16 cellular contexts compared by ENCODE assay signal in genomic region chr2:147171961-147172360, GRCh38.
"Had no signal": no experiment of that assay in that cellular context is flagged by ENCODE, and none has a peak within 500 bp of the region (broad histone marks: within the 10 kb centered on the region; RNA-seq: fewer than 3 reads in every experiment).

No MANE protein-coding gene starts in this region.

- H3K36me3 ChIP-seq: lower lobe of right lung, upper lobe of left lung had no signal

- H3K4me3 Mint-ChIP-seq: activated B cell treated with CpG ODN at 0.5 μM for 24 hours; activated CD4-positive, alpha-beta memory T cell treated with anti-CD3 and anti-CD28 coated beads, Interleukin-2, amount 10 ng/mL, durations not matched to agents 7 days and 5 days; activated naive CD8-positive, alpha-beta T cell treated with anti-CD3 and anti-CD28 coated beads, Interleukin-2, amount 10 ng/mL, durations not matched to agents 7 days and 5 days; stimulated activated naive CD8-positive, alpha-beta T cell treated with anti-CD3 and anti-CD28 coated beads, Interleukin-15, amount 100 ng/mL, for 72 hours; T-cell had no signal

- H3K4me1 Mint-ChIP-seq: activated B cell treated with CpG ODN at 0.5 μM for 24 hours; activated naive CD8-positive, alpha-beta T cell treated with anti-CD3 and anti-CD28 coated beads, Interleukin-2, amount 10 ng/mL, durations not matched to agents 7 days and 5 days; stimulated activated naive CD8-positive, alpha-beta T cell treated with anti-CD3 and anti-CD28 coated beads, Interleukin-15, amount 100 ng/mL, for 72 hours; T-cell had no signal

- H3K9me3 Mint-ChIP-seq: activated B cell treated with CpG ODN at 0.5 μM for 24 hours; activated CD4-positive, alpha-beta memory T cell treated with anti-CD3 and anti-CD28 coated beads, Interleukin-2, amount 10 ng/mL, durations not matched to agents 7 days and 5 days; activated naive CD8-positive, alpha-beta T cell treated with anti-CD3 and anti-CD28 coated beads, Interleukin-2, amount 10 ng/mL, durations not matched to agents 7 days and 5 days; activated T-helper 2 cell treated with anti-CD3 and anti-CD28 coated beads, Interferon-gamma antibody, Interleukin-2, Interleukin-4, amounts not matched to agents 10 μg/mL and 5 μg/mL and 100 μg/mL, durations not matched to agents 14 hours and 24 hours and 36 hours had no signal

- ATAC-seq: esophagus mucosa; lower lobe of right lung; stimulated activated naive CD8-positive, alpha-beta T cell treated with anti-CD3 and anti-CD28 coated beads, Interleukin-15, amount 100 ng/mL, for 72 hours; T-cell had no signal

- H3K27me3 Mint-ChIP-seq: activated B cell treated with CpG ODN at 0.5 μM for 24 hours; activated CD4-positive, alpha-beta memory T cell treated with anti-CD3 and anti-CD28 coated beads, Interleukin-2, amount 10 ng/mL, durations not matched to agents 7 days and 5 days; stimulated activated naive CD8-positive, alpha-beta T cell treated with anti-CD3 and anti-CD28 coated beads, Interleukin-15, amount 100 ng/mL, for 72 hours had no signal

- H3K27me3 ChIP-seq: testis, upper lobe of left lung had no signal

- H3K27ac ChIP-seq: coronary artery, lower lobe of right lung, testis, upper lobe of left lung had no signal

- H3K9me3 ChIP-seq: lower lobe of right lung, testis, upper lobe of left lung had no signal

- FAIRE-seq: frontal cortex had no signal

- H3K36me3 Mint-ChIP-seq: activated naive CD8-positive, alpha-beta T cell treated with anti-CD3 and anti-CD28 coated beads, Interleukin-2, amount 10 ng/mL, durations not matched to agents 7 days and 5 days; T-cell had no signal

- H3K27ac Mint-ChIP-seq: activated B cell treated with CpG ODN at 0.5 μM for 24 hours; activated CD4-positive, alpha-beta memory T cell treated with anti-CD3 and anti-CD28 coated beads, Interleukin-2, amount 10 ng/mL, durations not matched to agents 7 days and 5 days; activated naive CD8-positive, alpha-beta T cell treated with anti-CD3 and anti-CD28 coated beads, Interleukin-2, amount 10 ng/mL, durations not matched to agents 7 days and 5 days; activated T-helper 2 cell treated with anti-CD3 and anti-CD28 coated beads, Interferon-gamma antibody, Interleukin-2, Interleukin-4, amounts not matched to agents 10 μg/mL and 5 μg/mL and 100 μg/mL, durations not matched to agents 14 hours and 24 hours and 36 hours; stimulated activated naive CD8-positive, alpha-beta T cell treated with anti-CD3 and anti-CD28 coated beads, Interleukin-15, amount 100 ng/mL, for 72 hours; T-cell had no signal

- DNase-seq: activated B cell treated with CpG ODN at 0.5 μM for 24 hours; activated CD4-positive, alpha-beta memory T cell treated with anti-CD3 and anti-CD28 coated beads, Interleukin-2, amount 10 ng/mL, durations not matched to agents 7 days and 5 days; activated CD4-positive, alpha-beta T cell treated with anti-CD3 and anti-CD28 coated beads for 48 hours; activated naive CD4-positive, alpha-beta T cell treated with Interleukin-2 at 50 U/mL for 16 hours; activated naive CD8-positive, alpha-beta T cell treated with anti-CD3 and anti-CD28 coated beads, Interleukin-2, amount 10 ng/mL, durations not matched to agents 7 days and 5 days; activated T-cell treated with anti-CD3 and anti-CD28 coated beads, Interleukin-2, amount 50 U/mL, for 1 hour; lower lobe of right lung; occipital lobe; stimulated activated naive CD8-positive, alpha-beta T cell treated with anti-CD3 and anti-CD28 coated beads, Interleukin-15, amount 100 ng/mL, for 72 hours; T-cell; testis; upper lobe of left lung had no signal

- H3K4me3 ChIP-seq: coronary artery, lower lobe of right lung, testis, upper lobe of left lung had no signal

- H3K4me1 ChIP-seq: lower lobe of right lung, testis, upper lobe of left lung had no signal
